In genomic region chr17:48330877-48331276, GRCh38 we compare ENCODE assay signal across 30 cellular contexts.
"Had no signal": no experiment of that assay in that cellular context is flagged by ENCODE, and none has a peak within 500 bp of the region (broad histone marks: within the 10 kb centered on the region; RNA-seq: fewer than 3 reads in every experiment).

No MANE protein-coding gene starts in this region.

- H3K27me3 ChIP-seq: colonic mucosa had no signal

- H3K9me3 Mint-ChIP-seq: dendritic cell treated with granulocyte-macrophage colony-stimulating factor and Interleukin-4, amounts not matched to agents 40 ng/mL and 50 ng/mL, for 4 days; endodermal cell; memory B cell; naive thymus-derived CD4-positive, alpha-beta T cell; nephron; stimulated activated naive CD8-positive, alpha-beta T cell treated with anti-CD3 and anti-CD28 coated beads, Interleukin-15, amount 100 ng/mL, for 72 hours had no signal

- H3K4me2 ChIP-seq: hepatocyte, smooth muscle cell had no signal

- ATAC-seq: esophagus mucosa; gastroesophageal sphincter; heart left ventricle; left lobe of liver; naive thymus-derived CD4-positive, alpha-beta T cell; sciatic nerve; stimulated activated naive CD8-positive, alpha-beta T cell treated with anti-CD3 and anti-CD28 coated beads, Interleukin-15, amount 100 ng/mL, for 72 hours had no signal

- FAIRE-seq: kidney had no signal

- H3K4me1 Mint-ChIP-seq: memory B cell, nephron had no signal

- H3K27ac Mint-ChIP-seq: dendritic cell treated with granulocyte-macrophage colony-stimulating factor and Interleukin-4, amounts not matched to agents 40 ng/mL and 50 ng/mL, for 4 days; endodermal cell; memory B cell had no signal

- H3K36me3 ChIP-seq: colonic mucosa, gastroesophageal sphincter, heart left ventricle, prostate gland, right atrium auricular region, suprapubic skin, transverse colon had no signal

- H3K79me2 ChIP-seq: hepatocyte had no signal

- H3K36me3 Mint-ChIP-seq: memory B cell had no signal

- H3K4me1 ChIP-seq: colonic mucosa, gastroesophageal sphincter, heart left ventricle, prostate gland, right atrium auricular region, suprapubic skin, transverse colon had no signal

- H2AFZ ChIP-seq: hepatocyte had no signal

- H3K27me3 Mint-ChIP-seq: naive thymus-derived CD4-positive, alpha-beta T cell; stimulated activated naive CD8-positive, alpha-beta T cell treated with anti-CD3 and anti-CD28 coated beads, Interleukin-15, amount 100 ng/mL, for 72 hours had no signal

- H3K4me3 ChIP-seq: colonic mucosa, gastroesophageal sphincter, heart left ventricle, hepatocyte, lung, prostate gland, right atrium auricular region, smooth muscle cell, suprapubic skin, transverse colon had no signal

- H3K4me3 Mint-ChIP-seq: dendritic cell treated with granulocyte-macrophage colony-stimulating factor and Interleukin-4, amounts not matched to agents 40 ng/mL and 50 ng/mL, for 4 days; endodermal cell; memory B cell; naive thymus-derived CD4-positive, alpha-beta T cell; nephron; stimulated activated naive CD8-positive, alpha-beta T cell treated with anti-CD3 and anti-CD28 coated beads, Interleukin-15, amount 100 ng/mL, for 72 hours had no signal

- DNase-seq: colonic mucosa; effector CD8-positive, alpha-beta T cell; endodermal cell; foreskin fibroblast; heart left ventricle; kidney; midbrain; naive thymus-derived CD4-positive, alpha-beta T cell; nucleus accumbens; stimulated activated CD4-positive, alpha-beta T cell treated with anti-CD3 and anti-CD28 coated beads, Interleukin-12 subunit alpha, Interleukin-12 subunit beta, amount 100 ng/mL, for 4 hours; stimulated activated CD4-positive, alpha-beta T cell treated with anti-CD3 and anti-CD28 coated beads, Interleukin-1b, Interleukin-23, amount 100 ng/mL, for 48 hours; stimulated activated CD4-positive, alpha-beta T cell treated with anti-CD3 and anti-CD28 coated beads, Interleukin-4, amount 100 ng/mL, for 1 hour; stimulated activated CD8-positive, alpha-beta memory T cell treated with anti-CD3 and anti-CD28 coated beads, Interleukin-4, amount 100 ng/mL, for 48 hours; stimulated activated naive CD4-positive, alpha-beta T cell; stimulated activated naive CD8-positive, alpha-beta T cell treated with anti-CD3 and anti-CD28 coated beads, Interleukin-15, amount 100 ng/mL, for 72 hours; transverse colon had no signal

- H3K9me3 ChIP-seq: colonic mucosa, gastroesophageal sphincter, heart left ventricle, prostate gland, right atrium auricular region, suprapubic skin, transverse colon had no signal

- H3K27ac ChIP-seq: colonic mucosa, epithelial cell of prostate, gastroesophageal sphincter, heart left ventricle, hepatocyte, prostate gland, right atrium auricular region, suprapubic skin, transverse colon had no signal
